11 cellular contexts compared by ENCODE assay signal in the genomic region with DNA sequence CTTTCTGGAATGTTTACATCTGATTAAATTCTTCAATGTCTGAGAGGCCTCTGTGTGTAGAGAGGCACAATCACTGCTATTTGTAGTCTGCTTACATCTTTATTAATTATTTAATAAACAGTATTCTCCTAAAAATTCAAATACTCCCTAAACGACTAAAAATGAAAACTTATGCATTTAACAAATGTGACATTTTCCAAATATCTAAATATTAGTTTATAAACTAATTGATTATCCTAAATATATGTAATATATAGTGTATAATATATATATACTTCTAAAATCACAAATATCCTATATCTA.
"Had no signal": no experiment of that assay in that cellular context is flagged by ENCODE, and none has a peak within 500 bp of the region (broad histone marks: within the 10 kb centered on the region; RNA-seq: fewer than 3 reads in every experiment).

No MANE protein-coding gene starts in this region.

- H3K36me3 ChIP-seq: colonic mucosa, neutrophil, tibial nerve had no signal

- H3K4me1 ChIP-seq: body of pancreas, colonic mucosa had no signal

- H3K9me3 Mint-ChIP-seq: activated naive CD4-positive, alpha-beta T cell treated with anti-CD3 and anti-CD28 coated beads, Interleukin-2, amount 50 U/mL, for 72 hours; memory B cell; naive thymus-derived CD4-positive, alpha-beta T cell; stimulated activated memory B cell treated with anti-CD40 and anti-IgM and Interleukin-4, amounts not matched to agents 10 μg/mL and 1 μg/mL and 100 μg/mL, for 72 hours; T-helper 2 cell treated with Interferon-gamma antibody and Interleukin-4, amounts not matched to agents 5 μg/mL and 100 μg/mL, for 36 hours had no signal

- H3K27me3 ChIP-seq: body of pancreas, colonic mucosa, neutrophil, tibial nerve had no signal

- H3K27ac ChIP-seq: body of pancreas, colonic mucosa, neutrophil, tibial nerve had no signal

- H3K27ac Mint-ChIP-seq: activated CD8-positive, alpha-beta memory T cell treated with anti-CD3 and anti-CD28 coated beads, Interleukin-2, amount 10 ng/mL, durations not matched to agents 7 days and 5 days; activated naive CD4-positive, alpha-beta T cell treated with anti-CD3 and anti-CD28 coated beads, Interleukin-2, amount 50 U/mL, for 72 hours; memory B cell; stimulated activated memory B cell treated with anti-CD40 and anti-IgM and Interleukin-4, amounts not matched to agents 10 μg/mL and 1 μg/mL and 100 μg/mL, for 72 hours; T-helper 2 cell treated with Interferon-gamma antibody and Interleukin-4, amounts not matched to agents 5 μg/mL and 100 μg/mL, for 36 hours had no signal

- H3K9me3 ChIP-seq: body of pancreas, colonic mucosa, mucosa of descending colon, neutrophil, tibial nerve had no signal

- H3K36me3 Mint-ChIP-seq: activated CD8-positive, alpha-beta memory T cell treated with anti-CD3 and anti-CD28 coated beads, Interleukin-2, amount 10 ng/mL, durations not matched to agents 7 days and 5 days; activated naive CD4-positive, alpha-beta T cell treated with anti-CD3 and anti-CD28 coated beads, Interleukin-2, amount 50 U/mL, for 72 hours; memory B cell; naive thymus-derived CD4-positive, alpha-beta T cell; stimulated activated memory B cell treated with anti-CD40 and anti-IgM and Interleukin-4, amounts not matched to agents 10 μg/mL and 1 μg/mL and 100 μg/mL, for 72 hours had no signal

- H3K4me3 ChIP-seq: body of pancreas, colonic mucosa, mucosa of descending colon, tibial nerve had no signal

- H3K27me3 Mint-ChIP-seq: stimulated activated memory B cell treated with anti-CD40 and anti-IgM and Interleukin-4, amounts not matched to agents 10 μg/mL and 1 μg/mL and 100 μg/mL, for 72 hours had no signal

- H3K4me3 Mint-ChIP-seq: activated CD8-positive, alpha-beta memory T cell treated with anti-CD3 and anti-CD28 coated beads, Interleukin-2, amount 10 ng/mL, durations not matched to agents 7 days and 5 days; memory B cell; naive thymus-derived CD4-positive, alpha-beta T cell; stimulated activated memory B cell treated with anti-CD40 and anti-IgM and Interleukin-4, amounts not matched to agents 10 μg/mL and 1 μg/mL and 100 μg/mL, for 72 hours; T-helper 2 cell treated with Interferon-gamma antibody and Interleukin-4, amounts not matched to agents 5 μg/mL and 100 μg/mL, for 36 hours had no signal
